In the genomic region with DNA sequence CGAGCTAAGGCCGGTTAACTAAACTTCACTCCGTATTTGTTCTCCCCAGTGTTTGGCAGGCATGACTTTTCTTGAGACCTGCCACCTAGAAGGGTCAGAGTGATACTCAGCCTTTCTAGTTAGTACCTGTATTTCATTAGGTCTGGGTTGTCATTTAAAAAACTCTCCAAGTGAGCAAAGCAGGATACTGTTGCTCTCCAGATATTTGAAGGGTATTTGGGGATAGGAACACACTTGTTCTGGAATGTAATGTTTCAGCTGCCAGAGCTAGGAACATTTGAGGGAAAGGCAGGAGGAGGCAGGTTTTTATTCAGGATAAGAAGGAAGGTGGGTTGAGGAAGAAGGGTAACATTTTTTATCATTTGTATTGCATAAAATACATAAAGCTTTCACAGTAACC, we compare ENCODE assay signal across 34 cellular contexts.
"Had no signal": no experiment of that assay in that cellular context is flagged by ENCODE, and none has a peak within 500 bp of the region (broad histone marks: within the 10 kb centered on the region; RNA-seq: fewer than 3 reads in every experiment).

No MANE protein-coding gene starts in this region.

- H3K4me1 Mint-ChIP-seq: central memory CD8-positive, alpha-beta T cell had no signal

- H3K4me3 Mint-ChIP-seq: activated B cell treated with CpG ODN at 0.5 μM for 24 hours; activated CD4-positive, alpha-beta memory T cell treated with anti-CD3 and anti-CD28 coated beads for 36 hours; activated CD8-positive, alpha-beta memory T cell treated with anti-CD3 and anti-CD28 coated beads, Interleukin-2, amount 10 ng/mL, durations not matched to agents 7 days and 5 days; activated naive CD4-positive, alpha-beta T cell treated with anti-CD3 and anti-CD28 coated beads, Interleukin-2, amount 10 ng/mL, durations not matched to agents 7 days and 5 days; activated naive CD8-positive, alpha-beta T cell; activated naive CD8-positive, alpha-beta T cell treated with anti-CD3 and anti-CD28 coated beads, Interleukin-2, amount 50 U/mL, for 24 hours; brain; central memory CD8-positive, alpha-beta T cell; T-cell; T-helper 17 cell had no signal

- ATAC-seq: activated CD8-positive, alpha-beta memory T cell treated with anti-CD3 and anti-CD28 coated beads, Interleukin-2, amount 10 ng/mL, durations not matched to agents 7 days and 5 days; activated naive CD8-positive, alpha-beta T cell treated with anti-CD3 and anti-CD28 coated beads, Interleukin-2, amount 50 U/mL, for 24 hours; PC-3; Right ventricle myocardium inferior; SK-N-SH treated with all-trans-retinoic acid at 6 μM for 48 hours; T-cell; T-helper 17 cell had no signal

- H3K9me3 Mint-ChIP-seq: activated B cell treated with CpG ODN at 0.5 μM for 24 hours; activated CD4-positive, alpha-beta memory T cell treated with anti-CD3 and anti-CD28 coated beads for 36 hours; activated naive CD4-positive, alpha-beta T cell treated with anti-CD3 and anti-CD28 coated beads, Interleukin-2, amount 10 ng/mL, durations not matched to agents 7 days and 5 days; activated naive CD8-positive, alpha-beta T cell treated with anti-CD3 and anti-CD28 coated beads, Interleukin-2, amount 50 U/mL, for 24 hours; central memory CD8-positive, alpha-beta T cell; T-cell had no signal

- H3K27ac Mint-ChIP-seq: activated B cell treated with CpG ODN at 0.5 μM for 24 hours; activated CD4-positive, alpha-beta memory T cell treated with anti-CD3 and anti-CD28 coated beads for 36 hours; activated CD8-positive, alpha-beta memory T cell treated with anti-CD3 and anti-CD28 coated beads, Interleukin-2, amount 10 ng/mL, durations not matched to agents 7 days and 5 days; activated naive CD4-positive, alpha-beta T cell treated with anti-CD3 and anti-CD28 coated beads, Interleukin-2, amount 10 ng/mL, durations not matched to agents 7 days and 5 days; activated naive CD8-positive, alpha-beta T cell; activated naive CD8-positive, alpha-beta T cell treated with anti-CD3 and anti-CD28 coated beads, Interleukin-2, amount 50 U/mL, for 24 hours; T-cell; T-helper 17 cell had no signal

- H3K27me3 Mint-ChIP-seq: activated B cell treated with CpG ODN at 0.5 μM for 24 hours; activated CD4-positive, alpha-beta memory T cell treated with anti-CD3 and anti-CD28 coated beads for 36 hours; activated CD8-positive, alpha-beta memory T cell treated with anti-CD3 and anti-CD28 coated beads, Interleukin-2, amount 10 ng/mL, durations not matched to agents 7 days and 5 days; activated naive CD4-positive, alpha-beta T cell treated with anti-CD3 and anti-CD28 coated beads, Interleukin-2, amount 10 ng/mL, durations not matched to agents 7 days and 5 days; activated naive CD8-positive, alpha-beta T cell; activated naive CD8-positive, alpha-beta T cell treated with anti-CD3 and anti-CD28 coated beads, Interleukin-2, amount 50 U/mL, for 24 hours; brain; central memory CD8-positive, alpha-beta T cell; T-cell; T-helper 17 cell had no signal

- H3K27ac ChIP-seq: cardiac muscle cell, Peyer's patch, VCaP had no signal

- H3K27me3 ChIP-seq: cardiac muscle cell, Peyer's patch had no signal

- H3K4me3 ChIP-seq: cardiac muscle cell, Peyer's patch had no signal

- DNase-seq: activated B cell treated with CpG ODN at 0.5 μM for 24 hours; activated CD4-positive, alpha-beta memory T cell treated with anti-CD3 and anti-CD28 coated beads for 36 hours; activated CD4-positive, alpha-beta T cell treated with anti-CD3 and anti-CD28 coated beads for 4 hours; activated CD4-positive, alpha-beta T cell treated with anti-CD3 and anti-CD28 coated beads, Interleukin-2, amount 50 U/mL, for 1 hour; activated CD4-positive, CD25-positive, alpha-beta regulatory T cell treated with anti-CD3 and anti-CD28 coated beads, Interleukin-2, amount 50 U/mL, for 72 hours; activated CD8-positive, alpha-beta memory T cell treated with anti-CD3 and anti-CD28 coated beads for 24 hours; activated CD8-positive, alpha-beta memory T cell treated with anti-CD3 and anti-CD28 coated beads, Interleukin-2, amount 10 ng/mL, durations not matched to agents 7 days and 5 days; activated CD8-positive, alpha-beta memory T cell treated with anti-CD3 and anti-CD28 coated beads, Interleukin-2, amount 50 U/mL, for 48 hours; activated effector memory CD4-positive, alpha-beta T cell treated with Interleukin-2 at 50 U/mL for 16 hours; activated naive CD4-positive, alpha-beta T cell treated with anti-CD3 and anti-CD28 coated beads, Interleukin-2, amount 10 ng/mL, durations not matched to agents 7 days and 5 days; activated naive CD8-positive, alpha-beta T cell treated with anti-CD3 and anti-CD28 coated beads, Interleukin-2, amount 50 U/mL, for 24 hours; activated T-cell treated with anti-CD3 and anti-CD28 coated beads, Interleukin-2, amount 50 U/mL, for 48 hours; anterior cingulate cortex; NCI-H1417 treated with DMSO at 0.1 percent for 48 hours; NCI-H1930; NCI-H2081 treated with DMSO at 0.1 percent for 48 hours; NCI-H226; NCI-H446 treated with DMSO at 0.1 percent for 48 hours; NCI-H69; NCI-H82; PC-3; Peyer's patch; RPMI8226; SIG-M5; T-cell; T-helper 17 cell; T-helper 9 cell had no signal

- H3K9me3 ChIP-seq: Peyer's patch had no signal

- H3K36me3 ChIP-seq: cardiac muscle cell had no signal
